Comparison of ENCODE assay signal across 2 cellular contexts in the genomic region with DNA sequence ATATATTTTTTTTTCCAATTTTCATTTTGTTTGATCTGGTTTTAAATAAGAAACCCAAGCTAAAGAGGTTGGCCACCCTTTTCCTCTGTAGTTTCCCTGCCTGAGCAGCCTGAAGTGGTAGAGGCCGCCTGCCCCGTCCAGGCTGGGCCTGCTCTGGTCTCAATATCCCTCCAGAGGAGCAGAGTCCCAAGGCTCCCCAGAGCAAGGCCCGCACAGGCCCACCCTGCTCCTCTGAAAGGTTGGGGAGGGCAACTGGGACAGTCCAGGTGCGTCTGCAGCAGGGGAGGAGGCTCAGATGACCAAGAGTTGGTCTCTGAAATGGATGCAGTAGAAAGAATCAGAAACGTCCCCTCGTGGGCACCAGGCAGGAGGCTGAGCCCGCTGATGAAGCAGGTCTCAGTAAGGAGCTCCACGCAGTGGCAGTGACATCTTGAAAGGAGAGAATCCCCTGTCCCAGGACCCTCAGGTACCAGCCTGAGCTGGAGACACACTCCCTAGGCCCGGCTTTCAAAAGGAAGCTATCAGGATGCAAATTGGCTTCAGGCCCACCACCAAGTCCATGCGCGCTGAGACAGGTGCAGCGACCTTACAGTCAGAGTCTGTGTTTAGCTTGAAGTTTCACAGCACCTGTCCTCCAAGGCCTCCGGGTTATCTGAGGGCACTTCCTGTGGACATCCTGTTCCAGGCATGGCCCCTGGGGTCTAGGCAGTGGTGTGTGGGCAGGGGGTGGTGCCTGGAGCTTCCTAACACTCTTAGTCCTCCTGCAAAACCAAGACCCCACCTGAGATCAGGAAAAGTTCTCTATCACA.
TF ChIP-seq lines count a peak whose summit lies in the region.

No MANE protein-coding gene starts in this region.

TF ChIP-seq in GM12891, 5 proteins besides CTCF, POLR2A, EP300 and RAD21:
- no peak for TF ChIP-seq SPI1 (IDR thresholded peaks at IDR 0.05; ENCODE audit: low read depth, low read length)
- no peak for TF ChIP-seq TAF1 (IDR thresholded peaks at IDR 0.05; ENCODE audit: low read depth, low read length)
- no peak for TF ChIP-seq POU2F2 (IDR thresholded peaks at IDR 0.05; ENCODE audit: low read depth, low read length)
- TF ChIP-seq POLR2AphosphoS5 (IDR thresholded peaks at IDR 0.05; ENCODE audit: low read depth, low read length): no peak
- TF ChIP-seq PAX5 (IDR thresholded peaks at IDR 0.05; ENCODE audit: insufficient read depth, low read length, severe bottlenecking): no peak

TF ChIP-seq in SK-N-SH, 30 proteins besides CTCF, POLR2A, EP300 and RAD21 (continued from another document):
- no peak for TF ChIP-seq SMC3 (IDR thresholded peaks at IDR 0.05; ENCODE audit: low read depth, low read length)
- TF ChIP-seq EZH2phosphoT487 (IDR thresholded peaks at IDR 0.05; ENCODE audit: borderline replicate concordance, low read depth): no peak
- TF ChIP-seq, protein P1, sequence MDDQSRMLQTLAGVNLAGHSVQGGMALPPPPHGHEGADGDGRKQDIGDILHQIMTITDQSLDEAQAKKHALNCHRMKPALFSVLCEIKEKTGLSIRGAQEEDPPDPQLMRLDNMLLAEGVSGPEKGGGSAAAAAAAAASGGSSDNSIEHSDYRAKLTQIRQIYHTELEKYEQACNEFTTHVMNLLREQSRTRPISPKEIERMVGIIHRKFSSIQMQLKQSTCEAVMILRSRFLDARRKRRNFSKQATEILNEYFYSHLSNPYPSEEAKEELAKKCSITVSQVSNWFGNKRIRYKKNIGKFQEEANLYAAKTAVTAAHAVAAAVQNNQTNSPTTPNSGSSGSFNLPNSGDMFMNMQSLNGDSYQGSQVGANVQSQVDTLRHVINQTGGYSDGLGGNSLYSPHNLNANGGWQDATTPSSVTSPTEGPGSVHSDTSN (IDR thresholded peaks at IDR 0.05): no peak
- TF ChIP-seq, protein P2, sequence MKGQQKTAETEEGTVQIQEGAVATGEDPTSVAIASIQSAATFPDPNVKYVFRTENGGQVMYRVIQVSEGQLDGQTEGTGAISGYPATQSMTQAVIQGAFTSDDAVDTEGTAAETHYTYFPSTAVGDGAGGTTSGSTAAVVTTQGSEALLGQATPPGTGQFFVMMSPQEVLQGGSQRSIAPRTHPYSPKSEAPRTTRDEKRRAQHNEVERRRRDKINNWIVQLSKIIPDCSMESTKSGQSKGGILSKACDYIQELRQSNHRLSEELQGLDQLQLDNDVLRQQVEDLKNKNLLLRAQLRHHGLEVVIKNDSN (IDR thresholded peaks at IDR 0.05; ENCODE audit: borderline replicate concordance, low read depth): no peak
- no peak for TF ChIP-seq FOXJ3 (CRISPR knock-in tag; IDR thresholded peaks at IDR 0.05)
- no peak for TF ChIP-seq TEAD4 (IDR thresholded peaks at IDR 0.05; ENCODE audit: borderline replicate concordance, insufficient read depth)
- no peak for TF ChIP-seq YY1 (IDR thresholded peaks at IDR 0.05; ENCODE audit: low read depth)
- TF ChIP-seq RCOR1 (IDR thresholded peaks at IDR 0.05; ENCODE audit: low read length): no peak
